In the genomic region with DNA sequence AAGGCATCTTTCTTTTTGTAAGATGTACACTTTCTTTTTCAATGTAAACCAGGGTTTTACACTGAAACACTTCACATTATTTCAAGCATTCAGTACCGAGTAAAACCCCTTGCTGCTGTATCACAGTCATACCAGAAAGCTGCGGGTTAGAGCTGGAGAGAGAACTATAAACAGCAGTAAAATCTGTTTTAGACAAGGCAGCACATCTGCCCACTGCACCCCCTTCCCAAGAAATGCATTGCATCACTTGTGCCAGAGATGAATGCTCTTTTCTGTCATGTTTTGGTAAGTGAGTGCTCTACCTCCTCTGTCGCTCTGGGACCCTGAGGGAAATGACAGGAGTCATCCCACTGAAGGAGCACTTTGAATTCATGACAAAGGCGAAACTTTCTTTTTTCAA, we compare ENCODE assay signal across 8 cellular contexts.
DNase-seq lines count a peak whose midpoint lies in the region; ATAC-seq and FAIRE-seq lines count a peak whose summit lies in the region.

No MANE protein-coding gene starts in this region.

- no peak for FAIRE-seq in frontal cortex (lab: Jason Lieb, UNC)

- peak; percentile 36 to 37 for DNase-seq in activated CD4-positive, alpha-beta T cell treated with anti-CD3 and anti-CD28 coated beads for 24 hours (ENCODE audit: low read depth in 2 of 2)
- no peak for DNase-seq in activated CD4-positive, alpha-beta T cell treated with anti-CD3 and anti-CD28 coated beads for 1 hour
- peak; percentile 42 for DNase-seq in activated naive CD8-positive, alpha-beta T cell treated with anti-CD3 and anti-CD28 coated beads for 36 hours
- peak; percentile 42 for DNase-seq in stimulated activated naive CD8-positive, alpha-beta T cell treated with anti-CD3 and anti-CD28 coated beads, Interleukin-15, Interleukin-2, amounts not matched to agents 100 U/mL and 50 U/mL, for 24 hours
- DNase-seq in UCSD-AML1 (lab: John Stamatoyannopoulos, UW; ENCODE audit: unreplicated experiment) (no peak), frontal cortex (ENCODE audit: low spot score in 2 of 2) (no peak)

- peaks cover 1% of the 10 kb centered on the region for H3K9me3 Mint-ChIP-seq in activated naive CD8-positive, alpha-beta T cell treated with anti-CD3 and anti-CD28 coated beads for 36 hours

- H3K27me3 Mint-ChIP-seq in activated naive CD8-positive, alpha-beta T cell treated with anti-CD3 and anti-CD28 coated beads for 36 hours: no peaks in the 10 kb centered on the region

- H3K36me3 Mint-ChIP-seq in activated naive CD8-positive, alpha-beta T cell treated with anti-CD3 and anti-CD28 coated beads for 36 hours: peaks cover 21% of the 10 kb centered on the region

- H3K4me3 Mint-ChIP-seq in activated naive CD8-positive, alpha-beta T cell treated with anti-CD3 and anti-CD28 coated beads for 36 hours: peak overlapping the region; percentile 48

- H3K4me1 Mint-ChIP-seq in activated naive CD8-positive, alpha-beta T cell treated with anti-CD3 and anti-CD28 coated beads for 36 hours: peaks cover 43% of the 10 kb centered on the region

- peak overlapping the region; percentile 84 for H3K27ac Mint-ChIP-seq in activated naive CD8-positive, alpha-beta T cell treated with anti-CD3 and anti-CD28 coated beads for 36 hours

- peak; percentile 86 for ATAC-seq in HG03095 (IDR thresholded peaks at IDR 0.05; ENCODE audit: unreplicated experiment)
- peak; percentile 96 for ATAC-seq in stimulated activated naive CD8-positive, alpha-beta T cell treated with anti-CD3 and anti-CD28 coated beads, Interleukin-15, Interleukin-2, amounts not matched to agents 100 U/mL and 50 U/mL, for 24 hours
- no peak for ATAC-seq in HG02970 (IDR thresholded peaks at IDR 0.05; ENCODE audit: low FRiP score, unreplicated experiment)

Comparison
In these comparisons a context has a peak if more than half of its experiments do, and no peak if none do; other contexts are left out.
1. DNase-seq: peak in activated CD4-positive, alpha-beta T cell treated with anti-CD3 and anti-CD28 coated beads for 24 hours (2 of 2), activated naive CD8-positive, alpha-beta T cell treated with anti-CD3 and anti-CD28 coated beads for 36 hours (single experiment) and stimulated activated naive CD8-positive, alpha-beta T cell treated with anti-CD3 and anti-CD28 coated beads, Interleukin-15, Interleukin-2, amounts not matched to agents 100 U/mL and 50 U/mL, for 24 hours (single experiment); none in activated CD4-positive, alpha-beta T cell treated with anti-CD3 and anti-CD28 coated beads for 1 hour (single experiment), UCSD-AML1 (single experiment) and frontal cortex (0 of 2).